Comparison of ENCODE assay signal across 1 cellular context in genomic region chr17:82835122-82835521, GRCh38.
TF ChIP-seq lines count a peak whose summit lies in the region.

No MANE protein-coding gene starts in this region.

TF ChIP-seq in HepG2, 621 proteins besides CTCF, POLR2A, EP300 and RAD21:
- no peak for TF ChIP-seq ZNF253 (CRISPR knock-in tag; IDR thresholded peaks at IDR 0.05; ENCODE audit: borderline replicate concordance)
- no peak for TF ChIP-seq IKZF4 (CRISPR knock-in tag; IDR thresholded peaks at IDR 0.05; ENCODE audit: borderline replicate concordance, low read depth, not compliant biosample characterization)
- TF ChIP-seq STAT5B (CRISPR knock-in tag; IDR thresholded peaks at IDR 0.05), result no peak
- TF ChIP-seq FIP1L1 (IDR thresholded peaks at IDR 0.05; ENCODE audit: borderline replicate concordance, insufficient read depth, low read depth, low read length), result no peak
- no peak for TF ChIP-seq TBX2 (CRISPR knock-in tag; IDR thresholded peaks at IDR 0.05; ENCODE audit: borderline replicate concordance)
- no peak for TF ChIP-seq AGO1 (IDR thresholded peaks at IDR 0.05; ENCODE audit: low read depth, low read length, poor library complexity, severe bottlenecking)
- no peak for TF ChIP-seq ZNF883 (CRISPR knock-in tag; IDR thresholded peaks at IDR 0.05; ENCODE audit: not compliant biosample characterization)
- no peak for TF ChIP-seq HINFP (CRISPR knock-in tag; IDR thresholded peaks at IDR 0.05; ENCODE audit: low read depth)
- TF ChIP-seq ZBTB37 (CRISPR knock-in tag; IDR thresholded peaks at IDR 0.05), result no peak
- TF ChIP-seq DMAP1 (CRISPR knock-in tag; IDR thresholded peaks at IDR 0.05), result no peak
- TF ChIP-seq U2AF2 (IDR thresholded peaks at IDR 0.05; ENCODE audit: low read depth, low read length), result no peak
- no peak for TF ChIP-seq SMARCC2 (IDR thresholded peaks at IDR 0.05)
- no peak for TF ChIP-seq GLMP (CRISPR knock-in tag; IDR thresholded peaks at IDR 0.05; ENCODE audit: borderline replicate concordance)
- no peak for TF ChIP-seq CSRNP2 (CRISPR knock-in tag; conservative IDR thresholded peaks at IDR 0.05; ENCODE audit: low read depth)
